14 cellular contexts compared by ENCODE assay signal in the genomic region with DNA sequence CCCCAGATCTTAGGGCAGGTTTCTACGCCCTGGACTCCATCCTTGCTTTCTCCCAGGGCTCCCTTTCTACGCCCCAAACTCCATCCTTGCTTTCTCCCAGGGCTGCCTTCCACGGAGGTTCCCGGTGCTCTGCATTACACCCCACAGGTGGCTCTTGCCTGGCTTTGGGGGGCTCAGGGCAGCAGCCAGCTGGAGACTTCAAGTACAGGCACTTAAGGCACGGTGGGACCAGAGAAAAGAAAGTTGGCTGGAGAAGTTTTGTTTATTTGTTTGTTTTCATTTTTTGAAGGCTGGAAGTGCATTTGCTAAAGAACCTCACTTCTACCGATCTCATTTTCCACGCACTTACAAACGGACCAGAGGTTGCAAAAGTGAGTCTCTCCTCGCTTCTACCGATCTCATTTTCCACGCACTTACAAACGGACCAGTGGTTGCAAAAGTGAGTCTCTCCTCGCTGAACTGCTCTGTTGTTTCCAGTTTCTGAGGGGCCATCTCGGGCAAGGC.
DNase-seq lines count a peak whose midpoint lies in the region; ATAC-seq and TF ChIP-seq lines count a peak whose summit lies in the region.
"Had no signal": no experiment of that assay in that cellular context is flagged by ENCODE, and none has a peak within 500 bp of the region (broad histone marks: within the 10 kb centered on the region; RNA-seq: fewer than 3 reads in every experiment).

No MANE protein-coding gene starts in this region.

- peaks cover 25% of the 10 kb centered on the region for H3K79me2 ChIP-seq in SK-N-SH (ENCODE audit: insufficient read depth)

- ATAC-seq in SK-N-SH treated with all-trans-retinoic acid at 6 μM for 48 hours (no peak), GM19455 (IDR thresholded peaks at IDR 0.05; ENCODE audit: unreplicated experiment) (no peak)
- ATAC-seq: gastroesophageal sphincter, right lobe of liver had no signal

- no peak for TF ChIP-seq EP300 in SK-N-SH (IDR thresholded peaks at IDR 0.05; ENCODE audit: borderline replicate concordance in 1 of 2, low read depth in 1 of 2, low read length in 1 of 2)

- peaks cover 0 to 1% of the 10 kb centered on the region in 2 experiments for H3K36me3 ChIP-seq in SK-N-SH (replicated peaks in 1 of 2; ENCODE audit: control insufficient read depth in 1 of 2, insufficient read depth in 2 of 2, low read length in 1 of 2)
- H3K36me3 ChIP-seq in brain microvascular endothelial cell (replicated peaks) = no peaks in the 10 kb centered on the region
- no peaks in the 10 kb centered on the region for H3K36me3 ChIP-seq in vagina
- H3K36me3 ChIP-seq: gastroesophageal sphincter, right lobe of liver had no signal

- peak overlapping the region; percentile 75 for H3K9ac ChIP-seq in SK-N-SH

- H3K9me3 ChIP-seq in SK-N-SH (no peaks in the 10 kb centered on the region), vagina (no peaks in the 10 kb centered on the region)
- H3K9me3 ChIP-seq: gastroesophageal sphincter, right lobe of liver had no signal

- H3K4me1 Mint-ChIP-seq in mesothelial cell of epicardium = peaks cover 40% of the 10 kb centered on the region

- H2AFZ ChIP-seq in SK-N-SH (ENCODE audit: low read depth) = no peak overlapping the region

- H3K9me2 ChIP-seq in SK-N-SH = no peaks in the 10 kb centered on the region

- H3K27ac Mint-ChIP-seq in mesothelial cell of epicardium = peak overlapping the region; percentile 92

- POLR2A ChIA-PET in SK-N-SH (lab: Yijun Ruan, JAX) = no interaction called here

- H3K9me3 Mint-ChIP-seq in mesothelial cell of epicardium = no peaks in the 10 kb centered on the region

- H3K4me1 ChIP-seq in SK-N-SH (ENCODE audit: control insufficient read depth in 1 of 2, insufficient read depth in 2 of 2, low read depth in 1 of 2, low read length in 1 of 2) (peaks cover 11 to 33% of the 10 kb centered on the region in 2 experiments), vagina (peaks cover 44% of the 10 kb centered on the region)

- H3K4me2 ChIP-seq in SK-N-SH = peak overlapping the region; percentile 68

- no peak for TF ChIP-seq RAD21 in SK-N-SH (IDR thresholded peaks at IDR 0.05; ENCODE audit: low read length)

- CTCF ChIA-PET in SK-N-SH (lab: Yijun Ruan, JAX) = interaction anchor here (1.1 kb wide), 1 partner anchor 219 kb away, joined by 3 read pairs; no protein-coding TSS in a partner anchor

- TF ChIP-seq POLR2A in vagina (IDR thresholded peaks at IDR 0.05) = no peak

- peak overlapping the region; percentile 61 to 99 for H3K27ac ChIP-seq in SK-N-SH (ENCODE audit: low read depth in 2 of 2, low read length in 1 of 2)
- H3K27ac ChIP-seq in brain microvascular endothelial cell = peak overlapping the region; percentile 97
- peak overlapping the region; percentile 63 for H3K27ac ChIP-seq in vagina
- H3K27ac ChIP-seq: 22Rv1, right lobe of liver had no signal

- H3K4me3 ChIP-seq in SK-N-SH (ENCODE audit: low read depth in 2 of 2, low read length in 1 of 2) = peak overlapping the region in 1 of 2 experiments; percentile 24; a peak in 1 of 4 replicates
- peak overlapping the region; percentile 22 for H3K4me3 ChIP-seq in brain microvascular endothelial cell (ENCODE audit: low read depth, low read length)
- H3K4me3 ChIP-seq in vagina = no peak overlapping the region
- H3K4me3 ChIP-seq: gastroesophageal sphincter, right lobe of liver had no signal

- peak overlapping the region; percentile 49 for H3K4me3 Mint-ChIP-seq in mesothelial cell of epicardium

- intact Hi-C loops in vagina (cut with DNase I) (no loop called here), head of caudate nucleus (cut with DNase I) (no loop called here)

- in situ Hi-C loops in brain microvascular endothelial cell (cut with HindIII; ENCODE audit: low pct_ligation_motif_present, low sequenced_read_pairs) = no loop called here

- DNase-seq in SK-N-SH (no peak), brain microvascular endothelial cell (no peak), mesothelial cell of epicardium (ENCODE audit: low spot score in 2 of 2, unreplicated experiment in 2 of 2) (no peak), vagina (ENCODE audit: extremely low spot score in 2 of 2) (no peak), head of caudate nucleus (no peak), HUDEP-2 (lab: John Stamatoyannopoulos, UW; ENCODE audit: unreplicated experiment in 76 of 76) (no peak)
- DNase-seq: activated CD4-positive, alpha-beta T cell treated with anti-CD3 and anti-CD28 coated beads for 48 hours; activated T-cell treated with anti-CD3 and anti-CD28 coated beads, Interleukin-2, amount 50 U/mL, for 1 hour; NCI-H2227 treated with DMSO at 0.1 percent for 48 hours had no signal

- peaks cover 39% of the 10 kb centered on the region for H3F3A ChIP-seq in SK-N-SH (replicated peaks; ENCODE audit: insufficient read depth)

- WGBS in SK-N-SH (ENCODE audit: low lambda C conversion rate) = 59% methylated on average over 14 of the region's 14 CpGs

- H4K20me1 ChIP-seq in SK-N-SH (ENCODE audit: insufficient read depth) = no peaks in the 10 kb centered on the region

- peaks cover 49% of the 10 kb centered on the region for H3K27me3 Mint-ChIP-seq in mesothelial cell of epicardium (ENCODE audit: low read depth)

- no peaks in the 10 kb centered on the region for H3K36me3 Mint-ChIP-seq in mesothelial cell of epicardium

- no peak for TF ChIP-seq CTCF in SK-N-SH (IDR thresholded peaks at IDR 0.05)
- no peak for TF ChIP-seq CTCF in brain microvascular endothelial cell (IDR thresholded peaks at IDR 0.05; ENCODE audit: low read depth, low read length, missing control alignments)
- TF ChIP-seq CTCF in mesothelial cell of epicardium (IDR thresholded peaks at IDR 0.05; ENCODE audit: unreplicated experiment) = no peak
- TF ChIP-seq CTCF in vagina (IDR thresholded peaks at IDR 0.05) = no peak

- H3K27me3 ChIP-seq in SK-N-SH (ENCODE audit: insufficient read depth) (no peaks in the 10 kb centered on the region), brain microvascular endothelial cell (replicated peaks) (no peaks in the 10 kb centered on the region), vagina (no peaks in the 10 kb centered on the region)
- H3K27me3 ChIP-seq: gastroesophageal sphincter, right lobe of liver had no signal

TF ChIP-seq in SK-N-SH, 30 proteins besides CTCF, POLR2A, EP300 and RAD21:
- TF ChIP-seq RFX5 (IDR thresholded peaks at IDR 0.05; ENCODE audit: low read length) (no peak), RCOR1 (IDR thresholded peaks at IDR 0.05; ENCODE audit: low read length) (no peak), TAF1 (IDR thresholded peaks at IDR 0.05; ENCODE audit: borderline replicate concordance, low read depth, low read length) (0 out of 2 replicates have a peak, but pooled peaks have one; percentile 10), RXRA (IDR thresholded peaks at IDR 0.05; ENCODE audit: borderline replicate concordance, low read depth) (no peak), MXI1 (IDR thresholded peaks at IDR 0.05; ENCODE audit: low read depth, low read length) (no peak), GATA2 (CRISPR knock-in tag; IDR thresholded peaks at IDR 0.05) (no peak), SIN3A (IDR thresholded peaks at IDR 0.05; ENCODE audit: borderline replicate concordance, low read depth, low read length) (no peak)
- TF ChIP-seq, protein P1, sequence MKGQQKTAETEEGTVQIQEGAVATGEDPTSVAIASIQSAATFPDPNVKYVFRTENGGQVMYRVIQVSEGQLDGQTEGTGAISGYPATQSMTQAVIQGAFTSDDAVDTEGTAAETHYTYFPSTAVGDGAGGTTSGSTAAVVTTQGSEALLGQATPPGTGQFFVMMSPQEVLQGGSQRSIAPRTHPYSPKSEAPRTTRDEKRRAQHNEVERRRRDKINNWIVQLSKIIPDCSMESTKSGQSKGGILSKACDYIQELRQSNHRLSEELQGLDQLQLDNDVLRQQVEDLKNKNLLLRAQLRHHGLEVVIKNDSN (IDR thresholded peaks at IDR 0.05; ENCODE audit: borderline replicate concordance, low read depth) = no peak

TF ChIP-seq in SK-N-SH treated with all-trans-retinoic acid at 6 μM for 48 hours, 23 proteins besides CTCF, POLR2A, EP300 and RAD21 (continues in another document):
- TF ChIP-seq ISL1 (CRISPR knock-in tag; IDR thresholded peaks at IDR 0.05) (no peak), ESRRG (CRISPR knock-in tag; IDR thresholded peaks at IDR 0.05) (no peak), ZNF70 (CRISPR knock-in tag; IDR thresholded peaks at IDR 0.05) (no peak), ZC3H10 (CRISPR knock-in tag; IDR thresholded peaks at IDR 0.05) (no peak), TCF4 (CRISPR knock-in tag; IDR thresholded peaks at IDR 0.05; ENCODE audit: borderline replicate concordance) (no peak), ZNF565 (CRISPR knock-in tag; conservative IDR thresholded peaks at IDR 0.05; ENCODE audit: low read depth) (no peak), RARB (CRISPR knock-in tag; IDR thresholded peaks at IDR 0.05) (no peak)
- TF ChIP-seq, protein P2, sequence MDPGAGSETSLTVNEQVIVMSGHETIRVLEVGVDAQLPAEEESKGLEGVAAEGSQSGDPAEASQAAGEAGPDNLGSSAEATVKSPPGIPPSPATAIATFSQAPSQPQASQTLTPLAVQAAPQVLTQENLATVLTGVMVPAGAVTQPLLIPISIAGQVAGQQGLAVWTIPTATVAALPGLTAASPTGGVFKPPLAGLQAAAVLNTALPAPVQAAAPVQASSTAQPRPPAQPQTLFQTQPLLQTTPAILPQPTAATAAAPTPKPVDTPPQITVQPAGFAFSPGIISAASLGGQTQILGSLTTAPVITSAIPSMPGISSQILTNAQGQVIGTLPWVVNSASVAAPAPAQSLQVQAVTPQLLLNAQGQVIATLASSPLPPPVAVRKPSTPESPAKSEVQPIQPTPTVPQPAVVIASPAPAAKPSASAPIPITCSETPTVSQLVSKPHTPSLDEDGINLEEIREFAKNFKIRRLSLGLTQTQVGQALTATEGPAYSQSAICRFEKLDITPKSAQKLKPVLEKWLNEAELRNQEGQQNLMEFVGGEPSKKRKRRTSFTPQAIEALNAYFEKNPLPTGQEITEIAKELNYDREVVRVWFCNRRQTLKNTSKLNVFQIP (CRISPR knock-in tag; IDR thresholded peaks at IDR 0.05; ENCODE audit: borderline replicate concordance, low read depth) = no peak
- TF ChIP-seq, protein P3, sequence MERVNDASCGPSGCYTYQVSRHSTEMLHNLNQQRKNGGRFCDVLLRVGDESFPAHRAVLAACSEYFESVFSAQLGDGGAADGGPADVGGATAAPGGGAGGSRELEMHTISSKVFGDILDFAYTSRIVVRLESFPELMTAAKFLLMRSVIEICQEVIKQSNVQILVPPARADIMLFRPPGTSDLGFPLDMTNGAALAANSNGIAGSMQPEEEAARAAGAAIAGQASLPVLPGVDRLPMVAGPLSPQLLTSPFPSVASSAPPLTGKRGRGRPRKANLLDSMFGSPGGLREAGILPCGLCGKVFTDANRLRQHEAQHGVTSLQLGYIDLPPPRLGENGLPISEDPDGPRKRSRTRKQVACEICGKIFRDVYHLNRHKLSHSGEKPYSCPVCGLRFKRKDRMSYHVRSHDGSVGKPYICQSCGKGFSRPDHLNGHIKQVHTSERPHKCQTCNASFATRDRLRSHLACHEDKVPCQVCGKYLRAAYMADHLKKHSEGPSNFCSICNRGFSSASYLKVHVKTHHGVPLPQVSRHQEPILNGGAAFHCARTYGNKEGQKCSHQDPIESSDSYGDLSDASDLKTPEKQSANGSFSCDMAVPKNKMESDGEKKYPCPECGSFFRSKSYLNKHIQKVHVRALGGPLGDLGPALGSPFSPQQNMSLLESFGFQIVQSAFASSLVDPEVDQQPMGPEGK (CRISPR knock-in tag; IDR thresholded peaks at IDR 0.05; ENCODE audit: borderline replicate concordance) = no peak
